Comparison of ENCODE assay signal across 8 cellular contexts in genomic region chr10:72691470-72692056, GRCh38. TPM values are rescaled to one million over a fixed set of nuclear protein-coding genes. Genes with fewer than 3 reads are reported as not detected.
DNase-seq lines count a peak whose midpoint lies in the region; ATAC-seq lines count a peak whose summit lies in the region.

No MANE protein-coding gene starts in this region.

- ATAC-seq in activated T-cell treated with anti-CD3 and anti-CD28 coated beads, Interleukin-2, amount 50 U/mL, for 4 hours: no peak
- no peak for ATAC-seq in naive thymus-derived CD4-positive, alpha-beta T cell
- ATAC-seq in HG02840 (IDR thresholded peaks at IDR 0.05; ENCODE audit: low FRiP score, unreplicated experiment): no peak

- peaks cover 25% of the 10 kb centered on the region for H3K4me1 Mint-ChIP-seq in activated T-cell treated with anti-CD3 and anti-CD28 coated beads, Interleukin-2, amount 50 U/mL, for 4 hours (ENCODE audit: low read depth)
- peaks cover 32% of the 10 kb centered on the region for H3K4me1 Mint-ChIP-seq in dendritic cell treated with granulocyte-macrophage colony-stimulating factor and Interleukin-4, amounts not matched to agents 40 ng/mL and 50 ng/mL, for 4 days (ENCODE audit: low read depth)
- H3K4me1 Mint-ChIP-seq in naive thymus-derived CD4-positive, alpha-beta T cell: peaks cover 9 to 39% (median 32%) of the 10 kb centered on the region in 7 donors

- peak overlapping the region; percentile 85 for H3K4me3 Mint-ChIP-seq in activated T-cell treated with anti-CD3 and anti-CD28 coated beads, Interleukin-2, amount 50 U/mL, for 4 hours
- H3K4me3 Mint-ChIP-seq in dendritic cell treated with granulocyte-macrophage colony-stimulating factor and Interleukin-4, amounts not matched to agents 40 ng/mL and 50 ng/mL, for 4 days: peak overlapping the region; percentile 77
- peak overlapping the region; percentile 84 to 93 (median 90) for H3K4me3 Mint-ChIP-seq in naive thymus-derived CD4-positive, alpha-beta T cell

- H3K27me3 ChIP-seq in naive thymus-derived CD4-positive, alpha-beta T cell (ENCODE audit: control insufficient read depth in 2 of 2, insufficient read depth in 2 of 2, low read length in 2 of 2): no peaks in the 10 kb centered on the region

- peak overlapping the region; percentile 68 for H3K27ac ChIP-seq in naive thymus-derived CD4-positive, alpha-beta T cell (ENCODE audit: low read depth, low read length)

- POLR2A ChIA-PET in naive thymus-derived CD4-positive, alpha-beta T cell (lab: Charles Lee): interaction anchor here (0.7 to 1.0 kb wide), 3 partner anchors 8 to 66 kb away, joined by 3 to 5 read pairs (median 4); partner anchors contain the start of gene MICU1

- CTCF ChIA-PET in naive thymus-derived CD4-positive, alpha-beta T cell (lab: Charles Lee): interaction anchor here (0.5 to 1.0 kb wide), 3 partner anchors 12 to 934 kb away, joined by 3 read pairs; no protein-coding TSS in a partner anchor

- H3K36me3 Mint-ChIP-seq in activated T-cell treated with anti-CD3 and anti-CD28 coated beads, Interleukin-2, amount 50 U/mL, for 4 hours (ENCODE audit: insufficient read depth): no peaks in the 10 kb centered on the region
- H3K36me3 Mint-ChIP-seq in dendritic cell treated with granulocyte-macrophage colony-stimulating factor and Interleukin-4, amounts not matched to agents 40 ng/mL and 50 ng/mL, for 4 days (ENCODE audit: low read depth): no peaks in the 10 kb centered on the region
- no peaks in the 10 kb centered on the region for H3K36me3 Mint-ChIP-seq in naive thymus-derived CD4-positive, alpha-beta T cell

- H3K36me3 ChIP-seq in naive thymus-derived CD4-positive, alpha-beta T cell (ENCODE audit: control insufficient read depth in 2 of 3, insufficient read depth in 3 of 3, low read length in 3 of 3): peaks cover 0 to 3% (median 0%) of the 10 kb centered on the region in 3 experiments

- no peak for DNase-seq in activated T-cell treated with anti-CD3 and anti-CD28 coated beads, Interleukin-2, amount 50 U/mL, for 4 hours
- DNase-seq in activated T-cell treated with anti-CD3 and anti-CD28 coated beads for 4 hours: no peak
- DNase-seq in OCI-M1 (lab: John Stamatoyannopoulos, UW): peak; percentile 98
- DNase-seq in naive thymus-derived CD4-positive, alpha-beta T cell: no peak
- DNase-seq in NCI-H69 (lab: John Stamatoyannopoulos, UW): no peak
- no peak for DNase-seq in kidney tubule cell (ENCODE audit: low spot score)

- intact Hi-C loops in dendritic cell treated with granulocyte-macrophage colony-stimulating factor and Interleukin-4, amounts not matched to agents 40 ng/mL and 50 ng/mL, for 4 days (cut with micrococcal nuclease): loop anchor here (2.0 to 10.0 kb wide), 2 partner anchors 65 to 327 kb away; partner anchors contain the start of gene MICU1
- intact Hi-C loops in naive thymus-derived CD4-positive, alpha-beta T cell (cut with micrococcal nuclease): loop anchor here (1.0 to 5.0 kb wide), 11 partner anchors 65 to 841 kb away; partner anchors contain the start of genes MICU1 (in 2 of the 2), DDIT4 (in 1 of the 2), DNAJC9 (in 1 of the 2) and P4HA1 (in 1 of the 2)

- H3K27ac Mint-ChIP-seq in dendritic cell treated with granulocyte-macrophage colony-stimulating factor and Interleukin-4, amounts not matched to agents 40 ng/mL and 50 ng/mL, for 4 days: peak overlapping the region; percentile 63
- H3K27ac Mint-ChIP-seq in naive thymus-derived CD4-positive, alpha-beta T cell: peak overlapping the region; percentile 5 to 91 (median 58)

- H3K4me3 ChIP-seq in naive thymus-derived CD4-positive, alpha-beta T cell (ENCODE audit: low read length): peak overlapping the region; percentile 55

- no peaks in the 10 kb centered on the region for H3K27me3 Mint-ChIP-seq in activated T-cell treated with anti-CD3 and anti-CD28 coated beads, Interleukin-2, amount 50 U/mL, for 4 hours (ENCODE audit: low read depth)
- no peaks in the 10 kb centered on the region for H3K27me3 Mint-ChIP-seq in dendritic cell treated with granulocyte-macrophage colony-stimulating factor and Interleukin-4, amounts not matched to agents 40 ng/mL and 50 ng/mL, for 4 days
- peaks cover 0 to 8% (median 0%) of the 10 kb centered on the region in 5 donors for H3K27me3 Mint-ChIP-seq in naive thymus-derived CD4-positive, alpha-beta T cell

- H3K4me1 ChIP-seq in naive thymus-derived CD4-positive, alpha-beta T cell (ENCODE audit: control insufficient read depth in 2 of 2, insufficient read depth in 2 of 2, low read length in 2 of 2): peaks cover 11 to 12% of the 10 kb centered on the region in 2 donors

- no peaks in the 10 kb centered on the region for H3K9me3 ChIP-seq in naive thymus-derived CD4-positive, alpha-beta T cell (ENCODE audit: control insufficient read depth in 2 of 3, low read length in 3 of 3)

- no peaks in the 10 kb centered on the region for H3K9me3 Mint-ChIP-seq in activated T-cell treated with anti-CD3 and anti-CD28 coated beads, Interleukin-2, amount 50 U/mL, for 4 hours
- no peaks in the 10 kb centered on the region for H3K9me3 Mint-ChIP-seq in dendritic cell treated with granulocyte-macrophage colony-stimulating factor and Interleukin-4, amounts not matched to agents 40 ng/mL and 50 ng/mL, for 4 days
- no peaks in the 10 kb centered on the region for H3K9me3 Mint-ChIP-seq in naive thymus-derived CD4-positive, alpha-beta T cell

RNA-seq across cellular contexts. Expression of gene MCU, which starts 0.4 kb away (rescaled TPM):
- total RNA-seq in activated T-cell treated with anti-CD3 and anti-CD28 coated beads, Interleukin-2, amount 50 U/mL, for 4 hours: 10 to 100 TPM in 1 of 3 donors, 1 to 10 TPM in 2; 9.2 to 10.9 (median 9.7) TPM
- total RNA-seq in naive thymus-derived CD4-positive, alpha-beta T cell: 10 to 100 TPM in 4 of 5 experiments, 1 to 10 TPM in 1; 7.7 to 14.3 (median 12.7) TPM
- polyA plus RNA-seq in naive thymus-derived CD4-positive, alpha-beta T cell: 1 to 10 TPM; 4.8 to 9.4 TPM
